ENCODE assay signal across 22 cellular contexts in genomic region chr3:188085596-188086560, GRCh38.
A peak's percentile ranks its signal among the peaks of the same experiment; 100 is the strongest.
DNase-seq lines count a peak whose midpoint lies in the region; ATAC-seq and TF ChIP-seq lines count a peak whose summit lies in the region.
"Had no signal": no experiment of that assay in that cellular context is flagged by ENCODE, and none has a peak within 500 bp of the region (broad histone marks: within the 10 kb centered on the region; RNA-seq: fewer than 3 reads in every experiment).

No MANE protein-coding gene starts in this region.

- H3K4me1 Mint-ChIP-seq in WTC11 = peaks cover 12% of the 10 kb centered on the region
- H3K4me1 Mint-ChIP-seq in activated CD4-positive, alpha-beta T cell treated with anti-CD3 and anti-CD28 coated beads, Interleukin-2, amount 10 ng/mL, durations not matched to agents 24 days and 14 days = no peaks in the 10 kb centered on the region
- H3K4me1 Mint-ChIP-seq: CD8-positive, alpha-beta memory T cell had no signal

- peaks cover 31% of the 10 kb centered on the region for H3K9me3 Mint-ChIP-seq in WTC11
- no peaks in the 10 kb centered on the region for H3K9me3 Mint-ChIP-seq in activated CD4-positive, alpha-beta T cell treated with anti-CD3 and anti-CD28 coated beads, Interleukin-2, amount 10 ng/mL, durations not matched to agents 24 days and 14 days

- H3K27me3 Mint-ChIP-seq in WTC11 (ENCODE audit: low read depth) = no peaks in the 10 kb centered on the region
- no peaks in the 10 kb centered on the region for H3K27me3 Mint-ChIP-seq in activated CD4-positive, alpha-beta T cell treated with anti-CD3 and anti-CD28 coated beads, Interleukin-2, amount 10 ng/mL, durations not matched to agents 24 days and 14 days
- H3K27me3 Mint-ChIP-seq: CD8-positive, alpha-beta memory T cell had no signal

- no peaks in the 10 kb centered on the region for H3K36me3 ChIP-seq in thymus (ENCODE audit: control insufficient read depth, insufficient read depth)
- H3K36me3 ChIP-seq: HAP-1 had no signal

- peaks cover 7% of the 10 kb centered on the region for H3K36me3 Mint-ChIP-seq in WTC11
- H3K36me3 Mint-ChIP-seq in activated CD4-positive, alpha-beta T cell treated with anti-CD3 and anti-CD28 coated beads, Interleukin-2, amount 10 ng/mL, durations not matched to agents 24 days and 14 days (ENCODE audit: low read depth) = no peaks in the 10 kb centered on the region

- intact Hi-C loops in activated CD4-positive, alpha-beta T cell treated with anti-CD3 and anti-CD28 coated beads, Interleukin-2, amount 10 ng/mL, durations not matched to agents 24 days and 14 days (cut with micrococcal nuclease) = no loop called here

- POLR2A ChIA-PET in WTC11 (lab: Charles Lee) = interaction anchor here (1.3 kb wide), 1 partner anchor 21 kb away, joined by 3 read pairs; no protein-coding TSS in a partner anchor

- no peak for ATAC-seq in WTC11
- ATAC-seq: PC-3 had no signal

- no peak overlapping the region for H3K4me3 ChIP-seq in thymus (ENCODE audit: low read length)
- H3K4me3 ChIP-seq: GM23248, HAP-1 had no signal

- H3K4me3 Mint-ChIP-seq in WTC11 = no peak overlapping the region
- no peak overlapping the region for H3K4me3 Mint-ChIP-seq in activated CD4-positive, alpha-beta T cell treated with anti-CD3 and anti-CD28 coated beads, Interleukin-2, amount 10 ng/mL, durations not matched to agents 24 days and 14 days

- H3K4me1 ChIP-seq in thymus (ENCODE audit: control insufficient read depth, insufficient read depth, low read length) = peaks cover 38% of the 10 kb centered on the region
- H3K4me1 ChIP-seq: HAP-1 had no signal

- no peaks in the 10 kb centered on the region for H3K9me3 ChIP-seq in thymus (ENCODE audit: control insufficient read depth)
- H3K9me3 ChIP-seq: HAP-1 had no signal

- peak overlapping the region; percentile 8 for H3K27ac ChIP-seq in thymus (ENCODE audit: low read depth)
- H3K27ac ChIP-seq: 22Rv1, GM23248 had no signal

- DNase-seq in DMS53 (lab: John Stamatoyannopoulos, UW) (peak; percentile 18), DMS53 treated with DMSO at 0.1 percent for 48 hours (lab: John Stamatoyannopoulos, UW; ENCODE audit: unreplicated experiment) (no peak), NAMALWA (ENCODE audit: low spot score) (peak; percentile 69), WTC11 (ENCODE audit: low spot score) (no peak), DMS153 (lab: John Stamatoyannopoulos, UW) (no peak), inferior parietal cortex (ENCODE audit: extremely low spot score) (no peak)
- no peak for DNase-seq in activated CD4-positive, alpha-beta T cell treated with anti-CD3 and anti-CD28 coated beads, Interleukin-2, amount 10 ng/mL, durations not matched to agents 24 days and 14 days
- DNase-seq: ACHN; Calu3; CD8-positive, alpha-beta memory T cell; GM23248; KG1; NCI-H1105 treated with DMSO at 0.1 percent for 48 hours; NCI-H2029 treated with DMSO at 0.1 percent for 48 hours; NCI-H2171 treated with DMSO at 0.1 percent for 48 hours; NCI-H524 treated with DMSO at 0.1 percent for 48 hours; PC-3; SHP77; SW 1271 had no signal

- no peaks in the 10 kb centered on the region for H3K27me3 ChIP-seq in thymus (ENCODE audit: control insufficient read depth, insufficient read depth)

- CTCF ChIA-PET in WTC11 (lab: Charles Lee) = interaction anchor here (0.5 to 1.7 kb wide), 5 partner anchors 33 to 345 kb away, joined by 3 to 7 read pairs (median 3); no protein-coding TSS in a partner anchor

- 95% methylated on average over 9 of the region's 9 CpGs for WGBS in thymus

- TF ChIP-seq CTCF in WTC11 (IDR thresholded peaks at IDR 0.05) = no peak

- H3K27ac Mint-ChIP-seq in WTC11 = peak overlapping the region; percentile 35; the same call in 1 of the 2 replicates
- H3K27ac Mint-ChIP-seq in activated CD4-positive, alpha-beta T cell treated with anti-CD3 and anti-CD28 coated beads, Interleukin-2, amount 10 ng/mL, durations not matched to agents 24 days and 14 days = no peak overlapping the region
- H3K27ac Mint-ChIP-seq: CD8-positive, alpha-beta memory T cell had no signal

TF ChIP-seq in WTC11, 78 proteins besides CTCF, POLR2A, EP300 and RAD21:
- TF ChIP-seq ZBTB21 (CRISPR knock-in tag; IDR thresholded peaks at IDR 0.05; ENCODE audit: borderline replicate concordance) (no peak), E2F4 (CRISPR knock-in tag; IDR thresholded peaks at IDR 0.05; ENCODE audit: borderline replicate concordance, low read depth) (no peak), ZNF671 (CRISPR knock-in tag; IDR thresholded peaks at IDR 0.05) (no peak), ATF6 (CRISPR knock-in tag; IDR thresholded peaks at IDR 0.05) (no peak), SMAD4 (CRISPR knock-in tag; IDR thresholded peaks at IDR 0.05) (no peak), FOXP1 (CRISPR knock-in tag; IDR thresholded peaks at IDR 0.05; ENCODE audit: borderline replicate concordance) (no peak), TEAD1 (CRISPR knock-in tag; IDR thresholded peaks at IDR 0.05) (no peak), ZNF532 (CRISPR knock-in tag; IDR thresholded peaks at IDR 0.05; ENCODE audit: borderline replicate concordance) (no peak), MAX (CRISPR knock-in tag; IDR thresholded peaks at IDR 0.05) (no peak), ZNF396 (CRISPR knock-in tag; IDR thresholded peaks at IDR 0.05; ENCODE audit: borderline replicate concordance) (no peak), CREM (CRISPR knock-in tag; IDR thresholded peaks at IDR 0.05) (no peak), NR2C2 (CRISPR knock-in tag; IDR thresholded peaks at IDR 0.05) (no peak), JAZF1 (CRISPR knock-in tag; IDR thresholded peaks at IDR 0.05) (no peak), TCF7 (CRISPR knock-in tag; IDR thresholded peaks at IDR 0.05; ENCODE audit: low read depth) (no peak), MXD4 (CRISPR knock-in tag; IDR thresholded peaks at IDR 0.05; ENCODE audit: borderline replicate concordance) (no peak)
TF ChIP-seq in WTC11: peak in this region for 0.

Comparison
In these comparisons a context has a peak if more than half of its experiments do, and no peak if none do; other contexts are left out.
1. DNase-seq: peak in DMS53 (single experiment) and NAMALWA (single experiment); none in DMS53 treated with DMSO at 0.1 percent for 48 hours (single experiment), WTC11 (single experiment), DMS153 (single experiment), activated CD4-positive, alpha-beta T cell treated with anti-CD3 and anti-CD28 coated beads, Interleukin-2, amount 10 ng/mL, durations not matched to agents 24 days and 14 days (single experiment) and inferior parietal cortex (single experiment).